ENCODE assay signal across 11 cellular contexts in genomic region chr18:51044928-51045587, GRCh38. TPM values are rescaled to one million over a fixed set of nuclear protein-coding genes. Genes with fewer than 3 reads are reported as not detected.
A peak's percentile ranks its signal among the peaks of the same experiment; 100 is the strongest.
DNase-seq lines count a peak whose midpoint lies in the region; ATAC-seq and TF ChIP-seq lines count a peak whose summit lies in the region.
"Had no signal": no experiment of that assay in that cellular context is flagged by ENCODE, and none has a peak within 500 bp of the region (broad histone marks: within the 10 kb centered on the region; RNA-seq: fewer than 3 reads in every experiment).

No MANE protein-coding gene starts in this region.

- H3K27me3 ChIP-seq in transverse colon, result no peaks in the 10 kb centered on the region

- TF ChIP-seq CTCF in transverse colon (IDR thresholded peaks at IDR 0.05), result no peak

- TF ChIP-seq POLR2A in transverse colon (IDR thresholded peaks at IDR 0.05), result no peak

- intact Hi-C loops in transverse colon (cut with DNase I; ENCODE audit: low total_unique reads), result no loop called here

- in situ Hi-C loops in transverse colon (cut with MboI; ENCODE audit: low pct_ligation_motif_present in 1 of 4, low pct_unique_long_range_greater_than_20kb in 1 of 4, low sequenced_read_pairs in 3 of 4), result loop anchor here in 3 of 4 donors (10.0 to 25.0 kb wide), 3 partner anchors 158 to 233 kb away; partner anchors contain the start of genes MRO (in 2 of the 3) and ME2 (in 1 of the 3)

- H3K27ac Mint-ChIP-seq in activated naive CD4-positive, alpha-beta T cell treated with anti-CD3 and anti-CD28 coated beads, Interleukin-2, amount 50 U/mL, for 24 hours, result peak overlapping the region; percentile 85
- peak overlapping the region; percentile 24 for H3K27ac Mint-ChIP-seq in activated T-helper 17 cell treated with anti-CD3 and anti-CD28 coated beads, Interleukin-2, amount 50 U/mL, for 72 hours
- H3K27ac Mint-ChIP-seq in immature natural killer cell, result peak overlapping the region; percentile 45 to 67 (median 54)

- WGBS in transverse colon (ENCODE audit: low coverage in 1 of 2), 2 donors, result 24 to 27% methylated on average over 2 of the region's 2 CpGs

- peak overlapping the region in 3 of 4 donors; percentile 10 to 29 (median 20) for H3K27ac ChIP-seq in transverse colon
- H3K27ac ChIP-seq: C4-2B had no signal

- no peaks in the 10 kb centered on the region for H3K27me3 Mint-ChIP-seq in activated naive CD4-positive, alpha-beta T cell treated with anti-CD3 and anti-CD28 coated beads, Interleukin-2, amount 50 U/mL, for 24 hours
- no peaks in the 10 kb centered on the region for H3K27me3 Mint-ChIP-seq in activated T-helper 17 cell treated with anti-CD3 and anti-CD28 coated beads, Interleukin-2, amount 50 U/mL, for 72 hours
- H3K27me3 Mint-ChIP-seq in immature natural killer cell (ENCODE audit: low read depth in 3 of 3), result peaks cover 0 to 3% (median 3%) of the 10 kb centered on the region in 3 donors

- peaks cover 3% of the 10 kb centered on the region for H3K36me3 Mint-ChIP-seq in activated naive CD4-positive, alpha-beta T cell treated with anti-CD3 and anti-CD28 coated beads, Interleukin-2, amount 50 U/mL, for 24 hours
- peaks cover 40% of the 10 kb centered on the region for H3K36me3 Mint-ChIP-seq in activated T-helper 17 cell treated with anti-CD3 and anti-CD28 coated beads, Interleukin-2, amount 50 U/mL, for 72 hours (ENCODE audit: low read depth)
- H3K36me3 Mint-ChIP-seq in immature natural killer cell, result peaks cover 9 to 12% (median 11%) of the 10 kb centered on the region in 3 donors

- H3K4me3 Mint-ChIP-seq in activated naive CD4-positive, alpha-beta T cell treated with anti-CD3 and anti-CD28 coated beads, Interleukin-2, amount 50 U/mL, for 24 hours, result peak overlapping the region; percentile 30
- H3K4me3 Mint-ChIP-seq in activated T-helper 17 cell treated with anti-CD3 and anti-CD28 coated beads, Interleukin-2, amount 50 U/mL, for 72 hours, result peak overlapping the region; percentile 28
- peak overlapping the region in 3 of 5 donors; percentile 1 to 23 (median 1) for H3K4me3 Mint-ChIP-seq in immature natural killer cell

- H3K4me1 ChIP-seq in transverse colon, result peaks cover 19 to 51% (median 49%) of the 10 kb centered on the region in 4 donors

- no peak for TF ChIP-seq EP300 in transverse colon (IDR thresholded peaks at IDR 0.05; ENCODE audit: low read depth)

- no peak for ATAC-seq in activated T-helper 17 cell treated with anti-CD3 and anti-CD28 coated beads, Interleukin-2, amount 50 U/mL, for 72 hours (replicated peaks)
- ATAC-seq in GM21528 (IDR thresholded peaks at IDR 0.05; ENCODE audit: low FRiP score, unreplicated experiment), result no peak

- H3K36me3 ChIP-seq in transverse colon, result peaks cover 0 to 24% (median 7%) of the 10 kb centered on the region in 4 donors

- H3K9me3 ChIP-seq in transverse colon, result no peaks in the 10 kb centered on the region

- peaks cover 74% of the 10 kb centered on the region for H3K4me1 Mint-ChIP-seq in activated naive CD4-positive, alpha-beta T cell treated with anti-CD3 and anti-CD28 coated beads, Interleukin-2, amount 50 U/mL, for 24 hours
- H3K4me1 Mint-ChIP-seq in activated T-helper 17 cell treated with anti-CD3 and anti-CD28 coated beads, Interleukin-2, amount 50 U/mL, for 72 hours, result peaks cover 34% of the 10 kb centered on the region
- peaks cover 62 to 84% of the 10 kb centered on the region in 2 donors for H3K4me1 Mint-ChIP-seq in immature natural killer cell

- no peaks in the 10 kb centered on the region for H3K9me3 Mint-ChIP-seq in activated naive CD4-positive, alpha-beta T cell treated with anti-CD3 and anti-CD28 coated beads, Interleukin-2, amount 50 U/mL, for 24 hours
- H3K9me3 Mint-ChIP-seq in activated T-helper 17 cell treated with anti-CD3 and anti-CD28 coated beads, Interleukin-2, amount 50 U/mL, for 72 hours, result no peaks in the 10 kb centered on the region
- H3K9me3 Mint-ChIP-seq in immature natural killer cell, result no peaks in the 10 kb centered on the region

- H3K4me3 ChIP-seq in transverse colon, result peak overlapping the region in 1 of 4 donors; percentile 15

- no peak for DNase-seq in activated naive CD4-positive, alpha-beta T cell treated with anti-CD3 and anti-CD28 coated beads, Interleukin-2, amount 50 U/mL, for 16 hours
- DNase-seq in immature natural killer cell, result no peak
- DNase-seq in transverse colon, result no peak
- no peak for DNase-seq in DMS53 (lab: John Stamatoyannopoulos, UW)
- no peak for DNase-seq in DMS114 treated with DMSO at 0.1 percent for 48 hours (lab: John Stamatoyannopoulos, UW; ENCODE audit: unreplicated experiment)
- DNase-seq: foreskin melanocyte, H7 had no signal

RNA-seq across cellular contexts. Expression of gene SMAD4, which starts 15.0 kb away (rescaled TPM):
- 10 to 100 TPM; 74.5 to 92.3 TPM for total RNA-seq in activated T-helper 17 cell treated with anti-CD3 and anti-CD28 coated beads, Interleukin-2, amount 50 U/mL, for 72 hours
- polyA plus RNA-seq in immature natural killer cell, result 10 to 100 TPM; 38.8 to 67.2 (median 39.0) TPM
- total RNA-seq in transverse colon, result 100 to 1,000 TPM in 1 of 4 donors, 10 to 100 TPM in 3; 77.1 to 172 (median 85.6) TPM

Comparison
In these comparisons a context has a peak if more than half of its experiments do, and no peak if none do; other contexts are left out.
1. H3K27ac Mint-ChIP-seq: peak in every context shown above with its lines; median percentile 85 in activated naive CD4-positive, alpha-beta T cell treated with anti-CD3 and anti-CD28 coated beads, Interleukin-2, amount 50 U/mL, for 24 hours; 54 in immature natural killer cell; 24 in activated T-helper 17 cell treated with anti-CD3 and anti-CD28 coated beads, Interleukin-2, amount 50 U/mL, for 72 hours.